Comparison of ENCODE assay signal across 20 cellular contexts in the genomic region with DNA sequence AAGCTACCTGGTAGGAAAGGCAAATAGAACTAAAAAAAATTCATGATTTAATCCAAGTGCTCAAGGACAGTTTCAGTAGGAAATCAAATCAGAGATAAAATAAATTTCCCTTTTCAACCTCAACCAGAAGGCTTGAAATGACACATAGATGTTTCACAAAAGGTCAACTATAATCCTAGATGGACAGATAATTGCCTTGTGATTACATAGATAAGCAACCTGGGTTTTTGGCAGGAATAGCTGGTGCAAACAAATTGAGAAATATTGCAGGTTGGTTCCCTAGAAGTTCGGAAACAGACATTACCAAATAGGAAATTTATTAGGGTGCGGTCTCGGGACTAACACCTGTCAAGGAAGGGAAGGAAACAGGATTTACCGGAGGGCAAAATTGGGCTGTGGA.
DNase-seq lines count a peak whose midpoint lies in the region; ATAC-seq, FAIRE-seq and TF ChIP-seq lines count a peak whose summit lies in the region.
"Had no signal": no experiment of that assay in that cellular context is flagged by ENCODE, and none has a peak within 500 bp of the region (broad histone marks: within the 10 kb centered on the region; RNA-seq: fewer than 3 reads in every experiment).

No MANE protein-coding gene starts in this region.

- H3K79me2 ChIP-seq in GM12878 (ENCODE audit: control insufficient read depth, insufficient read depth, low read length) = no peaks in the 10 kb centered on the region

- peak overlapping the region; percentile 52 for H3K27ac Mint-ChIP-seq in stimulated activated naive CD8-positive, alpha-beta T cell treated with anti-CD3 and anti-CD28 coated beads, Interleukin-15, Interleukin-2, amounts not matched to agents 100 ng/mL and 50 ng/mL, for 24 hours
- H3K27ac Mint-ChIP-seq in stimulated activated naive CD8-positive, alpha-beta T cell treated with anti-CD3 and anti-CD28 coated beads, Interleukin-15, amount 100 ng/mL, for 72 hours = peak overlapping the region in 1 of 2 donors; percentile 75
- H3K27ac Mint-ChIP-seq in CD4-positive, CD25-positive, alpha-beta regulatory T cell = peak overlapping the region in 2 of 3 donors; percentile 65 to 89
- H3K27ac Mint-ChIP-seq: B cell had no signal

- no peak for TF ChIP-seq CTCF in GM12878 (IDR thresholded peaks at IDR 0.05 in 2 of 3, conservative IDR thresholded peaks at IDR 0.05 in 1 of 3; ENCODE audit: control insufficient read depth in 2 of 3, extremely low read depth in 1 of 3, insufficient read depth in 1 of 3, low read depth in 3 of 3, low read length in 3 of 3)

- intact Hi-C loops in GM12878 (cut with micrococcal nuclease; ENCODE audit: unreplicated experiment) = no loop called here

- no peak for TF ChIP-seq EP300 in GM12878 (IDR thresholded peaks at IDR 0.05; ENCODE audit: borderline replicate concordance in 1 of 2, control insufficient read depth in 1 of 2, low read depth in 2 of 2, low read length in 2 of 2)

- H3K9me3 ChIP-seq in CD4-positive, CD25-positive, alpha-beta regulatory T cell (ENCODE audit: control insufficient read depth in 2 of 2, low read length in 2 of 2) = no peaks in the 10 kb centered on the region
- H3K9me3 ChIP-seq in GM12878 (replicated peaks; ENCODE audit: control insufficient read depth, insufficient read depth, low read length) = no peaks in the 10 kb centered on the region
- H3K9me3 ChIP-seq: BLaER1 treated with 17β-estradiol and CSF1 and Interleukin-3, amounts not matched to agents 10 nM and 100 nM; Caco-2 had no signal

- H3K4me2 ChIP-seq in GM12878 (ENCODE audit: control insufficient read depth, insufficient read depth) = no peak overlapping the region
- H3K4me2 ChIP-seq: BLaER1 treated with 17β-estradiol and CSF1 and Interleukin-3, amounts not matched to agents 10 nM and 100 nM had no signal

- peaks cover 11% of the 10 kb centered on the region for H3K4me1 ChIP-seq in CD4-positive, CD25-positive, alpha-beta regulatory T cell (ENCODE audit: control insufficient read depth, insufficient read depth, low read length, poor library complexity, severe bottlenecking)
- no peaks in the 10 kb centered on the region for H3K4me1 ChIP-seq in GM12878 (ENCODE audit: control insufficient read depth, insufficient read depth, low read length)

- no peaks in the 10 kb centered on the region for H3K27me3 ChIP-seq in CD4-positive, CD25-positive, alpha-beta regulatory T cell (ENCODE audit: control insufficient read depth, insufficient read depth, low read length)
- H3K27me3 ChIP-seq in GM12878 (replicated peaks in 1 of 2; ENCODE audit: control insufficient read depth in 2 of 2, insufficient read depth in 2 of 2, low read length in 1 of 2) = no peaks in the 10 kb centered on the region
- H3K27me3 ChIP-seq: BLaER1 treated with 17β-estradiol and CSF1 and Interleukin-3, amounts not matched to agents 10 nM and 100 nM had no signal

- FAIRE-seq in GM12878 (lab: Jason Lieb, UNC) = peak; percentile 49
- FAIRE-seq: A204.1, D721Med, GM12891, GM18507 had no signal

- SMC1A ChIA-PET in GM12878 (lab: Charles Lee; ENCODE audit: uncharacterized antibody, unreplicated experiment) = no interaction called here

- in situ Hi-C loops in GM12878 (cut with MboI) = no loop called here

- no peaks in the 10 kb centered on the region for H3K36me3 Mint-ChIP-seq in stimulated activated naive CD8-positive, alpha-beta T cell treated with anti-CD3 and anti-CD28 coated beads, Interleukin-15, Interleukin-2, amounts not matched to agents 100 ng/mL and 50 ng/mL, for 24 hours (ENCODE audit: low read depth)
- H3K36me3 Mint-ChIP-seq in CD4-positive, CD25-positive, alpha-beta regulatory T cell = no peaks in the 10 kb centered on the region
- H3K36me3 Mint-ChIP-seq: CD4-positive, alpha-beta memory T cell had no signal

- CTCF ChIA-PET in GM12878 (lab: Yijun Ruan, JAX) = no interaction called here

- no peak overlapping the region for H3K4me3 ChIP-seq in CD4-positive, CD25-positive, alpha-beta regulatory T cell (ENCODE audit: low read depth, low read length)
- no peak overlapping the region for H3K4me3 ChIP-seq in GM12878
- H3K4me3 ChIP-seq: BLaER1 treated with 17β-estradiol and CSF1 and Interleukin-3, amounts not matched to agents 10 nM and 100 nM had no signal

- POLR2A ChIA-PET in GM12878 (lab: Charles Lee) = no interaction called here

- RAD21 ChIA-PET in GM12878 (lab: Charles Lee; ENCODE audit: unreplicated experiment) = no interaction called here

- H3K9ac ChIP-seq in GM12878 (ENCODE audit: control insufficient read depth, insufficient read depth, low read length) = no peak overlapping the region
- H3K9ac ChIP-seq: BLaER1 treated with 17β-estradiol and CSF1 and Interleukin-3, amounts not matched to agents 10 nM and 100 nM had no signal

- H3K4me3 Mint-ChIP-seq in stimulated activated naive CD8-positive, alpha-beta T cell treated with anti-CD3 and anti-CD28 coated beads, Interleukin-15, Interleukin-2, amounts not matched to agents 100 ng/mL and 50 ng/mL, for 24 hours = no peak overlapping the region
- H3K4me3 Mint-ChIP-seq in stimulated activated naive CD8-positive, alpha-beta T cell treated with anti-CD3 and anti-CD28 coated beads, Interleukin-15, amount 100 ng/mL, for 72 hours = no peak overlapping the region
- no peak overlapping the region for H3K4me3 Mint-ChIP-seq in CD4-positive, CD25-positive, alpha-beta regulatory T cell
- H3K4me3 Mint-ChIP-seq: B cell; CD4-positive, alpha-beta memory T cell; CD8-positive, alpha-beta memory T cell had no signal

- no peak overlapping the region for H3K27ac ChIP-seq in CD4-positive, CD25-positive, alpha-beta regulatory T cell (ENCODE audit: insufficient read depth, low read length, poor library complexity, severe bottlenecking)
- H3K27ac ChIP-seq in GM12878 (ENCODE audit: control insufficient read depth, insufficient read depth) = no peak overlapping the region
- H3K27ac ChIP-seq: BLaER1 treated with 17β-estradiol and CSF1 and Interleukin-3, amounts not matched to agents 10 nM and 100 nM; C4-2B had no signal

- BruUV-seq in GM12878 (replicated peaks; lab: Mats Ljungman, UMichigan) = no TSS peak

- H3K36me3 ChIP-seq in CD4-positive, CD25-positive, alpha-beta regulatory T cell (ENCODE audit: control insufficient read depth, insufficient read depth, low read length) = no peaks in the 10 kb centered on the region
- H3K36me3 ChIP-seq in GM12878 (ENCODE audit: control insufficient read depth in 2 of 2, insufficient read depth in 2 of 2, low read length in 1 of 2) = no peaks in the 10 kb centered on the region
- H3K36me3 ChIP-seq: BLaER1 treated with 17β-estradiol and CSF1 and Interleukin-3, amounts not matched to agents 10 nM and 100 nM had no signal

- peaks cover 52% of the 10 kb centered on the region for H3K4me1 Mint-ChIP-seq in stimulated activated naive CD8-positive, alpha-beta T cell treated with anti-CD3 and anti-CD28 coated beads, Interleukin-15, Interleukin-2, amounts not matched to agents 100 ng/mL and 50 ng/mL, for 24 hours (ENCODE audit: low read depth)
- H3K4me1 Mint-ChIP-seq in stimulated activated naive CD8-positive, alpha-beta T cell treated with anti-CD3 and anti-CD28 coated beads, Interleukin-15, amount 100 ng/mL, for 72 hours = peaks cover 46% of the 10 kb centered on the region
- peaks cover 13 to 38% (median 20%) of the 10 kb centered on the region in 4 donors for H3K4me1 Mint-ChIP-seq in CD4-positive, CD25-positive, alpha-beta regulatory T cell

- no peak for TF ChIP-seq POLR2A in GM12878 (IDR thresholded peaks at IDR 0.05; ENCODE audit: low read depth, low read length)

- no peaks in the 10 kb centered on the region for H4K20me1 ChIP-seq in GM12878 (ENCODE audit: control insufficient read depth, insufficient read depth)
- H4K20me1 ChIP-seq: BLaER1 treated with 17β-estradiol and CSF1 and Interleukin-3, amounts not matched to agents 10 nM and 100 nM had no signal

- no peaks in the 10 kb centered on the region for H3K27me3 Mint-ChIP-seq in stimulated activated naive CD8-positive, alpha-beta T cell treated with anti-CD3 and anti-CD28 coated beads, Interleukin-15, Interleukin-2, amounts not matched to agents 100 ng/mL and 50 ng/mL, for 24 hours
- no peaks in the 10 kb centered on the region for H3K27me3 Mint-ChIP-seq in stimulated activated naive CD8-positive, alpha-beta T cell treated with anti-CD3 and anti-CD28 coated beads, Interleukin-15, amount 100 ng/mL, for 72 hours
- no peaks in the 10 kb centered on the region for H3K27me3 Mint-ChIP-seq in CD4-positive, CD25-positive, alpha-beta regulatory T cell
- H3K27me3 Mint-ChIP-seq: B cell; CD4-positive, alpha-beta memory T cell; CD8-positive, alpha-beta memory T cell had no signal

- no peak for TF ChIP-seq RAD21 in GM12878 (IDR thresholded peaks at IDR 0.05; ENCODE audit: insufficient read depth, low read depth, low read length)

- ATAC-seq in stimulated activated naive CD8-positive, alpha-beta T cell treated with anti-CD3 and anti-CD28 coated beads, Interleukin-15, amount 100 ng/mL, for 72 hours = no peak
- no peak for ATAC-seq in CD4-positive, CD25-positive, alpha-beta regulatory T cell (ENCODE audit: low read depth in 2 of 2)
- ATAC-seq in GM12878 = no peak

- H2AFZ ChIP-seq in GM12878 (ENCODE audit: control insufficient read depth, low read depth, low read length) = no peak overlapping the region

- no peaks in the 10 kb centered on the region for H3K9me3 Mint-ChIP-seq in stimulated activated naive CD8-positive, alpha-beta T cell treated with anti-CD3 and anti-CD28 coated beads, Interleukin-15, Interleukin-2, amounts not matched to agents 100 ng/mL and 50 ng/mL, for 24 hours
- H3K9me3 Mint-ChIP-seq in stimulated activated naive CD8-positive, alpha-beta T cell treated with anti-CD3 and anti-CD28 coated beads, Interleukin-15, amount 100 ng/mL, for 72 hours = no peaks in the 10 kb centered on the region
- H3K9me3 Mint-ChIP-seq in CD4-positive, CD25-positive, alpha-beta regulatory T cell = peaks cover 0 to 3% (median 0%) of the 10 kb centered on the region in 7 donors
- H3K9me3 Mint-ChIP-seq: CD4-positive, alpha-beta memory T cell; CD8-positive, alpha-beta memory T cell had no signal

- DNase-seq in stimulated activated naive CD8-positive, alpha-beta T cell treated with anti-CD3 and anti-CD28 coated beads, Interleukin-15, amount 100 ng/mL, for 72 hours = no peak
- DNase-seq in CD4-positive, CD25-positive, alpha-beta regulatory T cell = no peak
- DNase-seq in GM12878 (ENCODE audit: low read depth, low spot score) (no peak), germinal center (ENCODE audit: low spot score) (no peak), EL (no peak), COR-L47 (lab: John Stamatoyannopoulos, UW) (no peak)
- DNase-seq: 8988T, Caco-2, DMS79 treated with DMSO at 0.1 percent for 48 hours, GDM1 had no signal

- 74% methylated on average over 4 of the region's 4 CpGs for WGBS in GM12878 (ENCODE audit: insufficient coverage, insufficient replicate concordance, low lambda C conversion rate, missing lambda C conversion rate)
